In genomic region chrX:132217203-132218073, GRCh38 we compare ENCODE assay signal across 1 cellular context.
TF ChIP-seq lines count a peak whose summit lies in the region.

No MANE protein-coding gene starts in this region.

TF ChIP-seq in HepG2, 621 proteins besides CTCF, POLR2A, EP300 and RAD21 (continued from another document and continues in another):
- TF ChIP-seq LCORL (IDR thresholded peaks at IDR 0.05) (no peak), LCORL (CRISPR knock-in tag; IDR thresholded peaks at IDR 0.05) (no peak), THAP9 (CRISPR knock-in tag; IDR thresholded peaks at IDR 0.05; ENCODE audit: borderline replicate concordance) (peak; percentile 70; the same call in 1 of the 2 replicates), STAT5B (CRISPR knock-in tag; IDR thresholded peaks at IDR 0.05) (no peak), TFDP2 (CRISPR knock-in tag; IDR thresholded peaks at IDR 0.05) (no peak), NRL (CRISPR knock-in tag; IDR thresholded peaks at IDR 0.05; ENCODE audit: borderline replicate concordance) (no peak), MLX (CRISPR knock-in tag; IDR thresholded peaks at IDR 0.05) (no peak), RFX3 (CRISPR knock-in tag; IDR thresholded peaks at IDR 0.05) (no peak), FLYWCH1 (CRISPR knock-in tag; IDR thresholded peaks at IDR 0.05) (no peak), SMC3 (IDR thresholded peaks at IDR 0.05; ENCODE audit: low read length) (no peak), ZNF431 (CRISPR knock-in tag; IDR thresholded peaks at IDR 0.05; ENCODE audit: borderline replicate concordance, low read depth) (no peak), ZBTB2 (CRISPR knock-in tag; IDR thresholded peaks at IDR 0.05; ENCODE audit: low read depth) (0 out of 2 replicates have a peak, but pooled peaks have one; percentile 32), ARID5B (CRISPR knock-in tag; IDR thresholded peaks at IDR 0.05) (0 out of 2 replicates have a peak, but pooled peaks have one; percentile 11), PPARG (CRISPR knock-in tag; conservative IDR thresholded peaks at IDR 0.05) (no peak), SPEN (CRISPR knock-in tag; IDR thresholded peaks at IDR 0.05; ENCODE audit: low read depth) (peak; percentile 7; the same call in 1 of the 2 replicates), KMT2B (CRISPR knock-in tag; IDR thresholded peaks at IDR 0.05) (peak; percentile 26; the same call in 1 of the 2 replicates), SIN3A (IDR thresholded peaks at IDR 0.05; ENCODE audit: borderline replicate concordance, low read depth, low read length) (peak; percentile 25; the same call in 1 of the 2 replicates), ONECUT2 (CRISPR knock-in tag; IDR thresholded peaks at IDR 0.05) (no peak), ZNF280D (CRISPR knock-in tag; IDR thresholded peaks at IDR 0.05) (no peak), ZBTB38 (CRISPR knock-in tag; IDR thresholded peaks at IDR 0.05) (no peak), ZNF512B (CRISPR knock-in tag; IDR thresholded peaks at IDR 0.05; ENCODE audit: borderline replicate concordance) (no peak), USF2 (IDR thresholded peaks at IDR 0.05; ENCODE audit: low read depth, low read length) (no peak), USF2 (CRISPR knock-in tag; IDR thresholded peaks at IDR 0.05; ENCODE audit: borderline replicate concordance) (no peak), GATAD2A (CRISPR knock-in tag; IDR thresholded peaks at IDR 0.05) (0 out of 2 replicates have a peak, but pooled peaks have one; percentile 20), CBX5 (CRISPR knock-in tag; IDR thresholded peaks at IDR 0.05; ENCODE audit: borderline replicate concordance) (0 out of 2 replicates have a peak, but pooled peaks have one; percentile 16), STAG1 (CRISPR knock-in tag; IDR thresholded peaks at IDR 0.05) (no peak), CSRNP2 (CRISPR knock-in tag; conservative IDR thresholded peaks at IDR 0.05; ENCODE audit: low read depth) (no peak), ZNF263 (CRISPR knock-in tag; IDR thresholded peaks at IDR 0.05) (peak; percentile 77; the same call in 1 of the 2 replicates), ZBTB10 (CRISPR knock-in tag; IDR thresholded peaks at IDR 0.05; ENCODE audit: borderline replicate concordance) (peak; percentile 66; the same call in 1 of the 2 replicates), ZBTB7B (CRISPR knock-in tag; IDR thresholded peaks at IDR 0.05) (peak; percentile 49; the same call in 1 of the 2 replicates), SMAD9 (CRISPR knock-in tag; IDR thresholded peaks at IDR 0.05) (no peak), ZBTB1 (CRISPR knock-in tag; IDR thresholded peaks at IDR 0.05; ENCODE audit: borderline replicate concordance) (no peak), SOX5 (CRISPR knock-in tag; IDR thresholded peaks at IDR 0.05; ENCODE audit: borderline replicate concordance) (no peak)
